In genomic region chr4:46266106-46266505, GRCh38 we compare ENCODE assay signal across 31 cellular contexts.
"Had no signal": no experiment of that assay in that cellular context is flagged by ENCODE, and none has a peak within 500 bp of the region (broad histone marks: within the 10 kb centered on the region; RNA-seq: fewer than 3 reads in every experiment).

No MANE protein-coding gene starts in this region.

- H3K27ac Mint-ChIP-seq: activated CD4-positive, alpha-beta T cell treated with anti-CD3 and anti-CD28 coated beads, Interleukin-2, amount 10 ng/mL, durations not matched to agents 7 days and 5 days; activated CD8-positive, alpha-beta T cell treated with anti-CD3 and anti-CD28 coated beads for 36 hours; activated naive CD8-positive, alpha-beta T cell; activated T-helper 17 cell treated with anti-CD3 and anti-CD28 coated beads, Interleukin-2, amount 50 U/mL, for 72 hours; T-helper 17 cell; T-helper 2 cell treated with Interferon-gamma antibody and Interleukin-4, amounts not matched to agents 5 μg/mL and 100 μg/mL, for 36 hours had no signal

- H3K4me1 Mint-ChIP-seq: activated CD4-positive, alpha-beta T cell treated with anti-CD3 and anti-CD28 coated beads, Interleukin-2, amount 10 ng/mL, durations not matched to agents 7 days and 5 days; activated T-helper 17 cell treated with anti-CD3 and anti-CD28 coated beads, Interleukin-2, amount 50 U/mL, for 72 hours; central memory CD8-positive, alpha-beta T cell; T-helper 17 cell had no signal

- H3K4me1 ChIP-seq: gastrocnemius medialis, heart left ventricle had no signal

- FAIRE-seq: astrocyte, bronchial epithelial cell had no signal

- H3K36me3 ChIP-seq: brain microvascular endothelial cell, gastrocnemius medialis, heart left ventricle had no signal

- H3K27me3 Mint-ChIP-seq: activated CD4-positive, alpha-beta T cell treated with anti-CD3 and anti-CD28 coated beads, Interleukin-2, amount 10 ng/mL, durations not matched to agents 7 days and 5 days; activated CD8-positive, alpha-beta T cell treated with anti-CD3 and anti-CD28 coated beads for 36 hours; activated naive CD8-positive, alpha-beta T cell; activated T-helper 17 cell treated with anti-CD3 and anti-CD28 coated beads, Interleukin-2, amount 50 U/mL, for 72 hours; central memory CD8-positive, alpha-beta T cell; T-helper 17 cell had no signal

- H3K9me3 ChIP-seq: gastrocnemius medialis, heart left ventricle had no signal

- H3K4me3 Mint-ChIP-seq: activated CD4-positive, alpha-beta T cell treated with anti-CD3 and anti-CD28 coated beads, Interleukin-2, amount 10 ng/mL, durations not matched to agents 7 days and 5 days; activated CD8-positive, alpha-beta T cell treated with anti-CD3 and anti-CD28 coated beads for 36 hours; activated naive CD8-positive, alpha-beta T cell; activated T-cell treated with anti-CD3 and anti-CD28 coated beads, Interleukin-2, amount 50 U/mL, for 4 hours; activated T-helper 17 cell treated with anti-CD3 and anti-CD28 coated beads, Interleukin-2, amount 50 U/mL, for 72 hours; central memory CD8-positive, alpha-beta T cell; T-helper 17 cell; T-helper 2 cell treated with Interferon-gamma antibody and Interleukin-4, amounts not matched to agents 5 μg/mL and 100 μg/mL, for 36 hours had no signal

- H3K27ac ChIP-seq: brain microvascular endothelial cell, gastrocnemius medialis, heart left ventricle had no signal

- H3K27me3 ChIP-seq: brain microvascular endothelial cell, gastrocnemius medialis had no signal

- ATAC-seq: activated CD8-positive, alpha-beta T cell treated with anti-CD3 and anti-CD28 coated beads for 36 hours; activated T-cell treated with anti-CD3 and anti-CD28 coated beads, Interleukin-2, amount 50 U/mL, for 4 hours; activated T-helper 17 cell treated with anti-CD3 and anti-CD28 coated beads, Interleukin-2, amount 50 U/mL, for 72 hours; esophagus mucosa; gastrocnemius medialis; heart left ventricle; T-helper 17 cell had no signal

- DNase-seq: activated CD4-positive, alpha-beta T cell treated with anti-CD3 and anti-CD28 coated beads for 1 hour; activated CD4-positive, alpha-beta T cell treated with anti-CD3 and anti-CD28 coated beads for 4 hours; activated CD4-positive, alpha-beta T cell treated with anti-CD3 and anti-CD28 coated beads, Interleukin-2, amount 10 ng/mL, durations not matched to agents 7 days and 5 days; activated CD4-positive, alpha-beta T cell treated with anti-CD3 and anti-CD28 coated beads, Interleukin-2, amount 50 U/mL, for 4 hours; activated CD8-positive, alpha-beta memory T cell treated with anti-CD3 and anti-CD28 coated beads for 24 hours; activated CD8-positive, alpha-beta T cell treated with anti-CD3 and anti-CD28 coated beads for 36 hours; activated effector memory CD4-positive, alpha-beta T cell treated with Interleukin-2 at 50 U/mL for 16 hours; activated gamma-delta T cell treated with Interleukin-2 at 50 U/mL for 16 hours; activated naive CD4-positive, alpha-beta T cell treated with anti-CD3 and anti-CD28 coated beads, Interleukin-2, amount 50 U/mL, for 16 hours; activated naive CD4-positive, alpha-beta T cell treated with Interleukin-2 at 50 U/mL for 16 hours; activated T-cell treated with anti-CD3 and anti-CD28 coated beads, Interleukin-2, amount 50 U/mL, for 4 hours; amniotic stem cell; anterior cingulate cortex; brain microvascular endothelial cell; cortex of kidney; dermis blood vessel endothelial cell; effector CD8-positive, alpha-beta T cell; foreskin fibroblast; gastrocnemius medialis; glutamatergic neuron; heart left ventricle; T-helper 1 cell; T-helper 17 cell; T1000 had no signal

- H3K9me3 Mint-ChIP-seq: activated CD4-positive, alpha-beta T cell treated with anti-CD3 and anti-CD28 coated beads, Interleukin-2, amount 10 ng/mL, durations not matched to agents 7 days and 5 days; activated CD8-positive, alpha-beta T cell treated with anti-CD3 and anti-CD28 coated beads for 36 hours had no signal

- H3K4me3 ChIP-seq: gastrocnemius medialis, heart left ventricle had no signal

- H3K36me3 Mint-ChIP-seq: activated naive CD8-positive, alpha-beta T cell had no signal
